ENCODE assay signal across 29 cellular contexts in genomic region chr13:97188207-97188606, GRCh38.
"Had no signal": no experiment of that assay in that cellular context is flagged by ENCODE, and none has a peak within 500 bp of the region (broad histone marks: within the 10 kb centered on the region; RNA-seq: fewer than 3 reads in every experiment).

No MANE protein-coding gene starts in this region.

- H3K4me1 Mint-ChIP-seq: immature natural killer cell, neural crest cell had no signal

- H3K4me3 ChIP-seq: esophagus muscularis mucosa, heart right ventricle, lower lobe of right lung, mucosa of descending colon, pancreas, stomach, thyroid gland had no signal

- H3K4me1 ChIP-seq: esophagus muscularis mucosa, heart right ventricle, lower lobe of right lung, pancreas, thyroid gland had no signal

- H3K27ac ChIP-seq: esophagus muscularis mucosa, heart right ventricle, lower lobe of right lung, neutrophil, pancreas, stomach, thyroid gland had no signal

- H3K9me3 Mint-ChIP-seq: immature natural killer cell; memory B cell; natural killer cell treated with Interleukin-12 subunit alpha and Interleukin-12 subunit beta and Interleukin-15 and Interleukin-18, amount 100 ng/mL, for 72 hours; neural crest cell; stimulated activated effector memory CD8-positive, alpha-beta T cell treated with anti-CD3 and anti-CD28 coated beads, Interleukin-12 subunit alpha, Interleukin-12 subunit beta, amount 100 ng/mL, for 72 hours; type B pancreatic cell had no signal

- FAIRE-seq: colon, pancreas had no signal

- H3K27me3 ChIP-seq: esophagus muscularis mucosa, heart right ventricle, pancreas, stomach, thyroid gland had no signal

- DNase-seq: effector CD8-positive, alpha-beta T cell; endodermal cell; foreskin melanocyte; glutamatergic neuron; heart right ventricle; hypothalamus; immature natural killer cell; islet precursor cell; left ventricle myocardium superior; lower lobe of right lung; mucosa of descending colon; naive B cell; pancreas; retina; stimulated activated CD4-positive, alpha-beta T cell treated with anti-CD3 and anti-CD28 coated beads, Interleukin-2, amount 100 ng/mL, for 24 hours; stimulated activated CD4-positive, alpha-beta T cell treated with anti-CD3 and anti-CD28 coated beads, Interleukin-4, amount 100 ng/mL, for 24 hours; stimulated activated naive CD4-positive, alpha-beta T cell treated with Interleukin-2 at 50 U/mL for 16 hours; stomach; thyroid gland had no signal

- H3K36me3 ChIP-seq: esophagus muscularis mucosa, heart right ventricle, lower lobe of right lung, neutrophil, pancreas, stomach, thyroid gland had no signal

- H3K27me3 Mint-ChIP-seq: type B pancreatic cell had no signal

- H3K4me3 Mint-ChIP-seq: endodermal cell; immature natural killer cell; memory B cell; mesothelial cell of epicardium; natural killer cell treated with Interleukin-12 subunit alpha and Interleukin-12 subunit beta and Interleukin-15 and Interleukin-18, amount 100 ng/mL, for 72 hours; neural crest cell; stimulated activated effector memory CD8-positive, alpha-beta T cell treated with anti-CD3 and anti-CD28 coated beads, Interleukin-12 subunit alpha, Interleukin-12 subunit beta, amount 100 ng/mL, for 72 hours; type B pancreatic cell had no signal

- H3K27ac Mint-ChIP-seq: endodermal cell; immature natural killer cell; memory B cell; mesothelial cell of epicardium; naive B cell; natural killer cell treated with Interleukin-12 subunit alpha and Interleukin-12 subunit beta and Interleukin-15 and Interleukin-18, amount 100 ng/mL, for 72 hours; stimulated activated effector memory CD8-positive, alpha-beta T cell treated with anti-CD3 and anti-CD28 coated beads, Interleukin-12 subunit alpha, Interleukin-12 subunit beta, amount 100 ng/mL, for 72 hours; type B pancreatic cell had no signal

- H3K9me3 ChIP-seq: esophagus muscularis mucosa, heart right ventricle, lower lobe of right lung, mucosa of descending colon, neutrophil, pancreas, stomach, thyroid gland had no signal

- H3K36me3 Mint-ChIP-seq: immature natural killer cell; memory B cell; naive B cell; natural killer cell treated with Interleukin-12 subunit alpha and Interleukin-12 subunit beta and Interleukin-15 and Interleukin-18, amount 100 ng/mL, for 72 hours; stimulated activated effector memory CD8-positive, alpha-beta T cell treated with anti-CD3 and anti-CD28 coated beads, Interleukin-12 subunit alpha, Interleukin-12 subunit beta, amount 100 ng/mL, for 72 hours; type B pancreatic cell had no signal

- ATAC-seq: heart right ventricle; left ventricle myocardium superior; lower lobe of right lung; mucosa of descending colon; natural killer cell treated with Interleukin-12 subunit alpha and Interleukin-12 subunit beta and Interleukin-15 and Interleukin-18, amount 100 ng/mL, for 72 hours; pancreas; sciatic nerve; stimulated activated effector memory CD8-positive, alpha-beta T cell treated with anti-CD3 and anti-CD28 coated beads, Interleukin-12 subunit alpha, Interleukin-12 subunit beta, amount 100 ng/mL, for 72 hours had no signal
